30 cellular contexts compared by ENCODE assay signal in genomic region chr15:89978914-89979313, GRCh38.
"Had no signal": no experiment of that assay in that cellular context is flagged by ENCODE, and none has a peak within 500 bp of the region (broad histone marks: within the 10 kb centered on the region; RNA-seq: fewer than 3 reads in every experiment).

No MANE protein-coding gene starts in this region.

- H3K27ac Mint-ChIP-seq: activated CD4-positive, alpha-beta T cell treated with anti-CD3 and anti-CD28 coated beads, Interleukin-2, amount 10 ng/mL, durations not matched to agents 24 days and 14 days; activated CD8-positive, alpha-beta T cell treated with anti-CD3 and anti-CD28 coated beads, Interleukin-2, amount 10 ng/mL, durations not matched to agents 7 days and 5 days; activated naive CD4-positive, alpha-beta T cell treated with anti-CD3 and anti-CD28 coated beads for 36 hours; activated naive CD4-positive, alpha-beta T cell treated with anti-CD3 and anti-CD28 coated beads, Interleukin-2, amount 50 U/mL, for 72 hours; activated T-helper 1 cell treated with anti-CD3 and anti-CD28 coated beads, Interleukin-12 subunit alpha, Interleukin-12 subunit beta, Interleukin-2, Interleukin-4 antibody, amounts not matched to agents 30 ng/mL and 10 ng/mL and 1 ng/mL, durations not matched to agents 14 hours and 24 hours and 36 hours; T-helper 1 cell treated with Interleukin-12 subunit alpha and Interleukin-12 subunit beta and Interleukin-4 antibody, amounts not matched to agents 30 μg/mL and 1 μg/mL, for 36 hours; T-helper 2 cell treated with Interferon-gamma antibody and Interleukin-4, amounts not matched to agents 5 μg/mL and 100 μg/mL, for 36 hours had no signal

- H3K9me3 ChIP-seq: adrenal gland, body of pancreas, breast epithelium, SJSA1, SK-N-SH had no signal

- H3K4me2 ChIP-seq: SK-N-SH had no signal

- H3K4me3 Mint-ChIP-seq: activated CD4-positive, alpha-beta T cell treated with anti-CD3 and anti-CD28 coated beads, Interleukin-2, amount 10 ng/mL, durations not matched to agents 24 days and 14 days; activated CD8-positive, alpha-beta T cell treated with anti-CD3 and anti-CD28 coated beads, Interleukin-2, amount 10 ng/mL, durations not matched to agents 7 days and 5 days; activated naive CD4-positive, alpha-beta T cell treated with anti-CD3 and anti-CD28 coated beads for 36 hours; activated T-cell treated with anti-CD3 and anti-CD28 coated beads, Interleukin-2, amount 50 U/mL, for 4 hours; activated T-helper 1 cell treated with anti-CD3 and anti-CD28 coated beads, Interleukin-12 subunit alpha, Interleukin-12 subunit beta, Interleukin-2, Interleukin-4 antibody, amounts not matched to agents 30 ng/mL and 10 ng/mL and 1 ng/mL, durations not matched to agents 14 hours and 24 hours and 36 hours; T-helper 1 cell treated with Interleukin-12 subunit alpha and Interleukin-12 subunit beta and Interleukin-4 antibody, amounts not matched to agents 30 μg/mL and 1 μg/mL, for 36 hours; T-helper 2 cell treated with Interferon-gamma antibody and Interleukin-4, amounts not matched to agents 5 μg/mL and 100 μg/mL, for 36 hours had no signal

- H3K4me3 ChIP-seq: adrenal gland, body of pancreas, breast epithelium, MG63, SJSA1 had no signal

- H3K4me1 Mint-ChIP-seq: activated CD4-positive, alpha-beta T cell treated with anti-CD3 and anti-CD28 coated beads, Interleukin-2, amount 10 ng/mL, durations not matched to agents 24 days and 14 days had no signal

- H3K27me3 ChIP-seq: adrenal gland, body of pancreas, breast epithelium, MG63 had no signal

- H3K9ac ChIP-seq: SK-N-SH had no signal

- H3K27ac ChIP-seq: adrenal gland, body of pancreas, breast epithelium, SJSA1 had no signal

- H3K4me1 ChIP-seq: adrenal gland, body of pancreas, breast epithelium, SJSA1 had no signal

- H3K9me3 Mint-ChIP-seq: T-helper 2 cell treated with Interferon-gamma antibody and Interleukin-4, amounts not matched to agents 5 μg/mL and 100 μg/mL, for 36 hours had no signal

- DNase-seq: activated CD4-positive, alpha-beta T cell treated with anti-CD3 and anti-CD28 coated beads, Interleukin-2, amount 10 ng/mL, durations not matched to agents 24 days and 14 days; activated CD4-positive, alpha-beta T cell treated with anti-CD3 and anti-CD28 coated beads, Interleukin-2, amount 50 U/mL, for 4 hours; activated CD8-positive, alpha-beta T cell treated with anti-CD3 and anti-CD28 coated beads, Interleukin-2, amount 10 ng/mL, durations not matched to agents 7 days and 5 days; activated gamma-delta T cell treated with Interleukin-2 at 50 U/mL for 16 hours; activated naive CD4-positive, alpha-beta T cell treated with anti-CD3 and anti-CD28 coated beads for 36 hours; activated T-cell treated with anti-CD3 and anti-CD28 coated beads, Interleukin-2, amount 50 U/mL, for 4 hours; adrenal gland; body of pancreas; Karpas-422; KBM-7; MG63; NCI-H1048; NCI-H1105 treated with DMSO at 0.1 percent for 48 hours; NCI-H1436; NCI-H187; NCI-H2029 treated with DMSO at 0.1 percent for 48 hours; NCI-H2107; NCI-H2171; NCI-H510A; NCI-H526; NCI-H748 treated with DMSO at 0.1 percent for 48 hours; NK-92 treated with Interleukin-12 subunit alpha and Interleukin-12 subunit beta, amount 100 ng/mL, for 24 hours; SHP77; SK-N-SH had no signal

- ATAC-seq: activated CD8-positive, alpha-beta T cell treated with anti-CD3 and anti-CD28 coated beads, Interleukin-2, amount 10 ng/mL, durations not matched to agents 7 days and 5 days; activated naive CD4-positive, alpha-beta T cell treated with anti-CD3 and anti-CD28 coated beads, Interleukin-2, amount 50 U/mL, for 72 hours; activated T-cell treated with anti-CD3 and anti-CD28 coated beads, Interleukin-2, amount 50 U/mL, for 4 hours; body of pancreas had no signal

- H3K36me3 ChIP-seq: adrenal gland, breast epithelium, MG63, SJSA1 had no signal
